1 cellular context compared by ENCODE assay signal in genomic region chr12:96093543-96094196, GRCh38.
TF ChIP-seq lines count a peak whose summit lies in the region.

No MANE protein-coding gene starts in this region.

TF ChIP-seq in GM23338, 12 proteins besides CTCF, POLR2A, EP300 and RAD21 (continued from another document):
- no peak for TF ChIP-seq REST (IDR thresholded peaks at IDR 0.05; ENCODE audit: unreplicated experiment)
- TF ChIP-seq POLR2AphosphoS5 (IDR thresholded peaks at IDR 0.05; ENCODE audit: low read depth): no peak
- no peak for TF ChIP-seq JUNB (IDR thresholded peaks at IDR 0.05; ENCODE audit: unreplicated experiment)
- TF ChIP-seq ETS1 (IDR thresholded peaks at IDR 0.05): no peak
- no peak for TF ChIP-seq ZNF462 (CRISPR knock-in tag; IDR thresholded peaks at IDR 0.05)
- TF ChIP-seq EZH2 (IDR thresholded peaks at IDR 0.05; ENCODE audit: low read depth, unreplicated experiment): no peak
TF ChIP-seq in GM23338: peak in this region for 0.
